In the genomic region with DNA sequence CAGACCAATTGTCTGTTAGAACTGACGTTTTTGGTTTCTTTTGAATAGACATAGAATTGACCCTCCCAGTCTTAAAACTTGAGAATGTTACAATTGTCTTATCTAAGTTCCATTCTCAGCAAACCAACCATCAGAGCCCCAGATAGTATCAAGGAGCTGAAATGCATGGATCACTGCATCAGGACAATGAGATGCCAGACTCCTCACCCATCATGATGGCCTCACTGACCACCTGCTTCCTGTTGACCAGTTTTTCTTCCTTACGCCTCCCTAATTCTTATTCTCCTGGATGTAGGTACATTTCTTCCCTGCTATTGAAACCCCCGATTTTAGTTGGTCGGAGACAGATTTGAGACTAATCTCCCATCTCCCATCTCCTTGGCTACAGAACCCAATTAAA, we compare ENCODE assay signal across 22 cellular contexts. TPM values are rescaled to one million over a fixed set of nuclear protein-coding genes. Genes with fewer than 3 reads are reported as not detected.
"Had no signal": no experiment of that assay in that cellular context is flagged by ENCODE, and none has a peak within 500 bp of the region (broad histone marks: within the 10 kb centered on the region; RNA-seq: fewer than 3 reads in every experiment).

No MANE protein-coding gene starts in this region.

- H3K4me3 ChIP-seq: breast epithelium had no signal

- DNase-seq: activated B cell treated with CpG ODN at 0.5 μM for 24 hours; activated CD4-positive, alpha-beta T cell treated with anti-CD3 and anti-CD28 coated beads for 1 hour; activated CD4-positive, alpha-beta T cell treated with anti-CD3 and anti-CD28 coated beads, Interleukin-2, amount 10 ng/mL, durations not matched to agents 24 days and 14 days; activated CD4-positive, alpha-beta T cell treated with anti-CD3 and anti-CD28 coated beads, Interleukin-2, amount 50 U/mL, for 48 hours; activated CD8-positive, alpha-beta memory T cell treated with anti-CD3 and anti-CD28 coated beads, Interleukin-2, amount 10 ng/mL, durations not matched to agents 7 days and 5 days; activated effector memory CD4-positive, alpha-beta T cell treated with Interleukin-2 at 50 U/mL for 16 hours; activated naive CD4-positive, alpha-beta T cell; activated T-cell treated with anti-CD3 and anti-CD28 coated beads, Interleukin-2, amount 50 U/mL, for 24 hours; aorta; KG1; NCI-H1048; NCI-H146; NCI-H1930; NCI-H2171; NCI-H345; NCI-H524; NCI-H774; SIG-M5; T-helper 17 cell; T-helper 9 cell had no signal

- H3K9me3 ChIP-seq: breast epithelium had no signal

- H3K36me3 ChIP-seq: breast epithelium had no signal

- ATAC-seq: activated CD8-positive, alpha-beta memory T cell treated with anti-CD3 and anti-CD28 coated beads, Interleukin-2, amount 10 ng/mL, durations not matched to agents 7 days and 5 days; T-helper 17 cell had no signal

- H3K27me3 ChIP-seq: breast epithelium had no signal

RNA-seq across cellular contexts. Expression of a gene that starts 17.7 kb away (rescaled TPM):
- total RNA-seq: breast epithelium, M059J had no signal
